In genomic region chr1:241744591-241744990, GRCh38 we compare ENCODE assay signal across 19 cellular contexts.
"Had no signal": no experiment of that assay in that cellular context is flagged by ENCODE, and none has a peak within 500 bp of the region (broad histone marks: within the 10 kb centered on the region; RNA-seq: fewer than 3 reads in every experiment).

No MANE protein-coding gene starts in this region.

- H3K27me3 ChIP-seq: gastrocnemius medialis, left lung had no signal

- H3K27ac ChIP-seq: coronary artery, esophagus squamous epithelium, gastrocnemius medialis, heart right ventricle, left lung, lower lobe of right lung had no signal

- H3K4me3 ChIP-seq: coronary artery, esophagus squamous epithelium, gastrocnemius medialis, heart right ventricle, left lung, lower lobe of right lung, mucosa of descending colon had no signal

- H3K36me3 ChIP-seq: esophagus squamous epithelium, gastrocnemius medialis, heart right ventricle, left lung, lower lobe of right lung had no signal

- DNase-seq: dermis blood vessel endothelial cell; effector CD8-positive, alpha-beta T cell; esophagus squamous epithelium; foreskin fibroblast; gastrocnemius medialis; glutamatergic neuron; heart right ventricle; hippocampal formation; islet precursor cell; kidney; kidney glomerular epithelial cell; left cardiac atrium; left lung; left ventricle myocardium superior; lower lobe of right lung; mesenchymal stem cell; mucosa of descending colon; naive B cell had no signal

- H3K4me1 ChIP-seq: gastrocnemius medialis, heart right ventricle, left lung, lower lobe of right lung had no signal

- H3K9me3 ChIP-seq: esophagus squamous epithelium, gastrocnemius medialis, heart right ventricle, left lung, lower lobe of right lung, mucosa of descending colon had no signal
